15 cellular contexts compared by ENCODE assay signal in genomic region chr5:131538177-131538593, GRCh38.
DNase-seq lines count a peak whose midpoint lies in the region; ATAC-seq and FAIRE-seq lines count a peak whose summit lies in the region.
"Had no signal": no experiment of that assay in that cellular context is flagged by ENCODE, and none has a peak within 500 bp of the region (broad histone marks: within the 10 kb centered on the region; RNA-seq: fewer than 3 reads in every experiment).

No MANE protein-coding gene starts in this region.

- H3K9me3 Mint-ChIP-seq in naive thymus-derived CD4-positive, alpha-beta T cell = peaks cover 0 to 2% (median 0%) of the 10 kb centered on the region in 11 donors
- H3K9me3 Mint-ChIP-seq: IgD-negative memory B cell had no signal

- no peaks in the 10 kb centered on the region for H3K9me3 ChIP-seq in naive thymus-derived CD4-positive, alpha-beta T cell (ENCODE audit: control insufficient read depth in 2 of 3, low read length in 3 of 3)
- H3K9me3 ChIP-seq: esophagus squamous epithelium had no signal

- DNase-seq in Caki2 (ENCODE audit: low read depth) = peak; percentile 10
- peak; percentile 76 for DNase-seq in MV-4-11 (lab: John Stamatoyannopoulos, UW)
- peak; percentile 88 for DNase-seq in amniotic epithelial cell (ENCODE audit: low read depth)
- DNase-seq in naive thymus-derived CD4-positive, alpha-beta T cell = no peak
- no peak for DNase-seq in NCI-H2029 (lab: John Stamatoyannopoulos, UW)
- no peak for DNase-seq in HTR-8/SVneo (ENCODE audit: insufficient read length, low spot score)
- DNase-seq: esophagus squamous epithelium, GDM1, mesendoderm, NCI-H82, T-helper 9 cell had no signal

- no peaks in the 10 kb centered on the region for H3K27me3 ChIP-seq in naive thymus-derived CD4-positive, alpha-beta T cell (ENCODE audit: control insufficient read depth in 2 of 2, insufficient read depth in 2 of 2, low read length in 2 of 2)
- H3K27me3 ChIP-seq: esophagus squamous epithelium had no signal

- CTCF ChIA-PET in naive thymus-derived CD4-positive, alpha-beta T cell (lab: Charles Lee) = no interaction called here

- H3K27ac ChIP-seq in naive thymus-derived CD4-positive, alpha-beta T cell (ENCODE audit: low read depth, low read length) = peak overlapping the region; percentile 50
- H3K27ac ChIP-seq: esophagus squamous epithelium had no signal

- no peaks in the 10 kb centered on the region for H3K36me3 ChIP-seq in naive thymus-derived CD4-positive, alpha-beta T cell (ENCODE audit: control insufficient read depth in 2 of 3, insufficient read depth in 3 of 3, low read length in 3 of 3)
- H3K36me3 ChIP-seq: esophagus squamous epithelium had no signal

- H3K4me1 Mint-ChIP-seq in naive thymus-derived CD4-positive, alpha-beta T cell = peaks cover 59 to 100% (median 94%) of the 10 kb centered on the region in 7 donors

- POLR2A ChIA-PET in naive thymus-derived CD4-positive, alpha-beta T cell (lab: Charles Lee) = interaction anchor here (1.2 kb wide), 1 partner anchor 9 kb away, joined by 6 read pairs; no protein-coding TSS in a partner anchor

- FAIRE-seq in HTR-8/SVneo (lab: Jason Lieb, UNC) = no peak

- peak overlapping the region in 7 of 9 donors; percentile 37 to 90 (median 85) for H3K27ac Mint-ChIP-seq in naive thymus-derived CD4-positive, alpha-beta T cell
- H3K27ac Mint-ChIP-seq: IgD-negative memory B cell had no signal

- H3K27me3 Mint-ChIP-seq in naive thymus-derived CD4-positive, alpha-beta T cell = no peaks in the 10 kb centered on the region
- H3K27me3 Mint-ChIP-seq: IgD-negative memory B cell had no signal

- intact Hi-C loops in naive thymus-derived CD4-positive, alpha-beta T cell (cut with micrococcal nuclease) = loop anchor here in 1 of 2 donors (1.0 kb wide), 1 partner anchor 9 kb away; no protein-coding TSS in a partner anchor

- peak; percentile 55 for ATAC-seq in naive thymus-derived CD4-positive, alpha-beta T cell
- ATAC-seq in GM18868 (IDR thresholded peaks at IDR 0.05; ENCODE audit: unreplicated experiment) = no peak
- ATAC-seq in GM19023 (IDR thresholded peaks at IDR 0.05; ENCODE audit: unreplicated experiment) = no peak
- ATAC-seq: sciatic nerve had no signal

- H3K36me3 Mint-ChIP-seq in naive thymus-derived CD4-positive, alpha-beta T cell = peaks cover 4 to 37% (median 20%) of the 10 kb centered on the region in 5 donors

- peaks cover 18 to 78% of the 10 kb centered on the region in 2 donors for H3K4me1 ChIP-seq in naive thymus-derived CD4-positive, alpha-beta T cell (ENCODE audit: control insufficient read depth in 2 of 2, insufficient read depth in 2 of 2, low read length in 2 of 2)
- H3K4me1 ChIP-seq: esophagus squamous epithelium had no signal

- no peak overlapping the region for H3K4me3 ChIP-seq in naive thymus-derived CD4-positive, alpha-beta T cell (ENCODE audit: low read length)
- H3K4me3 ChIP-seq: esophagus squamous epithelium had no signal

- H3K4me3 Mint-ChIP-seq in naive thymus-derived CD4-positive, alpha-beta T cell = peak overlapping the region in 7 of 10 donors; percentile 8 to 98 (median 45)
- H3K4me3 Mint-ChIP-seq: IgD-negative memory B cell had no signal

- in situ Hi-C loops in Caki2 (cut with HindIII; ENCODE audit: low pct_unique_long_range_greater_than_20kb, low sequenced_read_pairs) = no loop called here

Comparison
In these comparisons a context has a peak if more than half of its experiments do, and no peak if none do; other contexts are left out.
1. DNase-seq: peak in Caki2 (single experiment), MV-4-11 (single experiment) and amniotic epithelial cell (single experiment); none in naive thymus-derived CD4-positive, alpha-beta T cell (0 of 9), NCI-H2029 (single experiment) and HTR-8/SVneo (single experiment).